ENCODE assay signal across 13 cellular contexts in genomic region chr6:134456284-134456683, GRCh38.
"Had no signal": no experiment of that assay in that cellular context is flagged by ENCODE, and none has a peak within 500 bp of the region (broad histone marks: within the 10 kb centered on the region; RNA-seq: fewer than 3 reads in every experiment).

No MANE protein-coding gene starts in this region.

- DNase-seq: activated CD4-positive, alpha-beta T cell treated with anti-CD3 and anti-CD28 coated beads, Interleukin-2, amount 10 ng/mL, durations not matched to agents 24 days and 14 days; activated effector memory CD4-positive, alpha-beta T cell treated with Interleukin-2 at 50 U/mL for 16 hours; dermis blood vessel endothelial cell; effector memory CD4-positive, alpha-beta T cell; esophagus squamous epithelium; left ventricle myocardium superior; naive thymus-derived CD8-positive, alpha-beta T cell; right lobe of liver; small intestine; stimulated activated CD4-positive, alpha-beta T cell treated with anti-CD3 and anti-CD28 coated beads, Interleukin-15, amount 100 ng/mL, for 24 hours; stimulated activated CD4-positive, alpha-beta T cell treated with anti-CD3 and anti-CD28 coated beads, Interleukin-2, amount 100 ng/mL, for 48 hours; T1000; upper lobe of left lung had no signal

- ATAC-seq: left ventricle myocardium superior; naive thymus-derived CD8-positive, alpha-beta T cell; right lobe of liver had no signal
